In the genomic region with DNA sequence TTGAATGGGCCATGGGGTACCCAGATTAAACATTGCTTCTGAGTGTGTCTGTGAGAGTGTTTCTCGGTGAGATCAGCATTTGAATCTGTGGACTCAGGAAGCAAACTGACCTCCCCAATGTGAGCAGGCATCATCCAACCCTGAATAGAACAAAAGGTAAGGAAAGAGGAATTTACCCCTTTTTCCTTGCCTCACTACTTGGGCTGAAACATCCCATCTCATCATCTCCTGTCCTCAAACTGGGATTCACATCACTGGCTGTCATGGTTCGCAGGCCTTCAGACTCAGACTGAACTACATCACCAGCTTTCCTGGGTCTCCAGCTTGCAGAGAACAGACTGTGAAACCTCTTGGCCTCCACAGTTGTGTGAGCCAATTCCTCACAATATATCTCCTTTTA, we compare ENCODE assay signal across 28 cellular contexts.
"Had no signal": no experiment of that assay in that cellular context is flagged by ENCODE, and none has a peak within 500 bp of the region (broad histone marks: within the 10 kb centered on the region; RNA-seq: fewer than 3 reads in every experiment).

No MANE protein-coding gene starts in this region.

- H3K27me3 ChIP-seq: esophagus muscularis mucosa, foreskin keratinocyte, gastroesophageal sphincter, heart right ventricle, left lung, neutrophil, pancreas, right lobe of liver, suprapubic skin, transverse colon, upper lobe of right lung, vagina had no signal

- DNase-seq: effector CD8-positive, alpha-beta T cell; endodermal cell; foreskin keratinocyte; glutamatergic neuron; heart right ventricle; hippocampal formation; left lung; mesenchymal stem cell; mucosa of descending colon; naive B cell; pancreas; right lobe of liver; small intestine; stimulated activated CD4-positive, alpha-beta T cell treated with anti-CD3 and anti-CD28 coated beads, Interleukin-15, amount 100 ng/mL, for 24 hours; stimulated activated CD4-positive, alpha-beta T cell treated with anti-CD3 and anti-CD28 coated beads, Interleukin-4, amount 100 ng/mL, for 1 hour; stimulated activated CD8-positive, alpha-beta memory T cell treated with anti-CD3 and anti-CD28 coated beads, Interleukin-4, amount 100 ng/mL, for 48 hours; stimulated activated naive CD4-positive, alpha-beta T cell; stimulated activated naive CD8-positive, alpha-beta T cell treated with anti-CD3 and anti-CD28 coated beads, Interleukin-15, amount 100 ng/mL, for 72 hours; transverse colon; upper lobe of right lung had no signal

- H3K9me3 ChIP-seq: esophagus muscularis mucosa, gastroesophageal sphincter, heart right ventricle, left lung, mucosa of descending colon, neutrophil, pancreas, right lobe of liver, suprapubic skin, transverse colon, upper lobe of right lung, vagina had no signal

- H3K4me3 ChIP-seq: esophagus muscularis mucosa, gastroesophageal sphincter, heart right ventricle, left lung, mucosa of descending colon, pancreas, right lobe of liver, suprapubic skin, transverse colon, upper lobe of right lung, vagina had no signal

- H3K27ac ChIP-seq: epithelial cell of prostate, esophagus muscularis mucosa, gastroesophageal sphincter, heart right ventricle, left lung, pancreas, right lobe of liver, suprapubic skin, transverse colon, upper lobe of right lung, vagina had no signal

- H3K36me3 ChIP-seq: esophagus muscularis mucosa, heart right ventricle, left lung, neutrophil, pancreas, right lobe of liver, suprapubic skin, transverse colon, upper lobe of right lung, vagina had no signal

- H3K4me1 ChIP-seq: esophagus muscularis mucosa, gastroesophageal sphincter, pancreas, right lobe of liver, suprapubic skin, transverse colon, upper lobe of right lung had no signal

- ATAC-seq: foreskin keratinocyte; gastroesophageal sphincter; heart right ventricle; left lung; mucosa of descending colon; natural killer cell treated with Interleukin-12 subunit alpha and Interleukin-12 subunit beta and Interleukin-15 and Interleukin-18, amount 100 ng/mL, for 72 hours; pancreas; right lobe of liver; stimulated activated naive CD8-positive, alpha-beta T cell treated with anti-CD3 and anti-CD28 coated beads, Interleukin-15, amount 100 ng/mL, for 72 hours; upper lobe of right lung had no signal

- FAIRE-seq: colon, pancreas had no signal
